ENCODE assay signal across 27 cellular contexts in genomic region chr5:53671447-53671846, GRCh38.
"Had no signal": no experiment of that assay in that cellular context is flagged by ENCODE, and none has a peak within 500 bp of the region (broad histone marks: within the 10 kb centered on the region; RNA-seq: fewer than 3 reads in every experiment).

No MANE protein-coding gene starts in this region.

- DNase-seq: activated CD4-positive, alpha-beta T cell treated with anti-CD3 and anti-CD28 coated beads for 4 hours; activated CD4-positive, alpha-beta T cell treated with anti-CD3 and anti-CD28 coated beads, Interleukin-2, amount 50 U/mL, for 48 hours; activated CD8-positive, alpha-beta memory T cell treated with anti-CD3 and anti-CD28 coated beads for 24 hours; activated effector memory CD4-positive, alpha-beta T cell treated with anti-CD3 and anti-CD28 coated beads, Interleukin-2, amount 50 U/mL, for 16 hours; activated naive CD4-positive, alpha-beta T cell treated with anti-CD3 and anti-CD28 coated beads for 36 hours; activated naive CD8-positive, alpha-beta T cell treated with anti-CD3 and anti-CD28 coated beads for 36 hours; brain microvascular endothelial cell; cortex of kidney; foreskin fibroblast; head of caudate nucleus; hippocampal formation; naive B cell; nephron progenitor cell; ovary; retina; stimulated activated CD4-positive, alpha-beta T cell treated with anti-CD3 and anti-CD28 coated beads, Interleukin-12 subunit alpha, Interleukin-12 subunit beta, amount 100 ng/mL, for 4 hours; stimulated activated CD4-positive, alpha-beta T cell treated with anti-CD3 and anti-CD28 coated beads, Interleukin-4, amount 100 ng/mL, for 1 hour; stimulated activated naive CD8-positive, alpha-beta T cell treated with anti-CD3 and anti-CD28 coated beads, Interleukin-15, Interleukin-2, amounts not matched to agents 100 U/mL and 50 U/mL, for 24 hours; T-helper 1 cell; uterus had no signal

- ATAC-seq: esophagus mucosa; sciatic nerve; stimulated activated naive CD8-positive, alpha-beta T cell treated with anti-CD3 and anti-CD28 coated beads, Interleukin-15, Interleukin-2, amounts not matched to agents 100 U/mL and 50 U/mL, for 24 hours had no signal

- H3K27ac ChIP-seq: brain microvascular endothelial cell, ovary, skin epidermis, thoracic aorta, uterus had no signal

- H3K4me1 Mint-ChIP-seq: activated naive CD8-positive, alpha-beta T cell treated with anti-CD3 and anti-CD28 coated beads for 36 hours; mesothelial cell of epicardium; naive B cell; nephron progenitor cell had no signal

- H3K27me3 ChIP-seq: brain microvascular endothelial cell, ovary, uterus had no signal

- H3K4me3 ChIP-seq: ovary, skin epidermis, thoracic aorta, uterus had no signal

- H3K9me3 Mint-ChIP-seq: activated naive CD8-positive, alpha-beta T cell treated with anti-CD3 and anti-CD28 coated beads for 36 hours; mesothelial cell of epicardium; naive B cell; T-helper 2 cell treated with Interferon-gamma antibody and Interleukin-4, amounts not matched to agents 5 μg/mL and 100 μg/mL, for 36 hours had no signal

- H3K27me3 Mint-ChIP-seq: activated naive CD8-positive, alpha-beta T cell treated with anti-CD3 and anti-CD28 coated beads for 36 hours; naive B cell; progenitor cell of endocrine pancreas had no signal

- H3K9me3 ChIP-seq: ovary, thoracic aorta, uterus had no signal

- H3K4me1 ChIP-seq: uterus had no signal

- H3K36me3 ChIP-seq: brain microvascular endothelial cell, ovary, thoracic aorta, uterus had no signal

- H3K4me3 Mint-ChIP-seq: activated naive CD4-positive, alpha-beta T cell treated with anti-CD3 and anti-CD28 coated beads for 36 hours; activated naive CD8-positive, alpha-beta T cell treated with anti-CD3 and anti-CD28 coated beads for 36 hours; mesothelial cell of epicardium; naive B cell; nephron progenitor cell; T-helper 2 cell treated with Interferon-gamma antibody and Interleukin-4, amounts not matched to agents 5 μg/mL and 100 μg/mL, for 36 hours had no signal

- H3K27ac Mint-ChIP-seq: activated naive CD4-positive, alpha-beta T cell treated with anti-CD3 and anti-CD28 coated beads for 36 hours; activated naive CD8-positive, alpha-beta T cell treated with anti-CD3 and anti-CD28 coated beads for 36 hours; mesothelial cell of epicardium; nephron progenitor cell; progenitor cell of endocrine pancreas; T-helper 2 cell treated with Interferon-gamma antibody and Interleukin-4, amounts not matched to agents 5 μg/mL and 100 μg/mL, for 36 hours had no signal
